1 cellular context compared by ENCODE assay signal in genomic region chr9:93128715-93129224, GRCh38.
TF ChIP-seq lines count a peak whose summit lies in the region.

No MANE protein-coding gene starts in this region.

TF ChIP-seq in WTC11, 78 proteins besides CTCF, POLR2A, EP300 and RAD21 (continued from another document):
- TF ChIP-seq ETV6 (CRISPR knock-in tag; IDR thresholded peaks at IDR 0.05) = no peak
- no peak for TF ChIP-seq TCF7 (CRISPR knock-in tag; IDR thresholded peaks at IDR 0.05; ENCODE audit: low read depth)
- TF ChIP-seq ATF1 (CRISPR knock-in tag; IDR thresholded peaks at IDR 0.05) = no peak
- TF ChIP-seq ATF3 (CRISPR knock-in tag; conservative IDR thresholded peaks at IDR 0.05) = no peak
- TF ChIP-seq PREB (CRISPR knock-in tag; IDR thresholded peaks at IDR 0.05; ENCODE audit: borderline replicate concordance) = no peak
- no peak for TF ChIP-seq E2F4 (CRISPR knock-in tag; IDR thresholded peaks at IDR 0.05; ENCODE audit: borderline replicate concordance, low read depth)
- no peak for TF ChIP-seq ZNF317 (CRISPR knock-in tag; IDR thresholded peaks at IDR 0.05; ENCODE audit: borderline replicate concordance, low read depth)
TF ChIP-seq in WTC11: peak in this region for 0.
